Comparison of ENCODE assay signal across 39 cellular contexts in the genomic region with DNA sequence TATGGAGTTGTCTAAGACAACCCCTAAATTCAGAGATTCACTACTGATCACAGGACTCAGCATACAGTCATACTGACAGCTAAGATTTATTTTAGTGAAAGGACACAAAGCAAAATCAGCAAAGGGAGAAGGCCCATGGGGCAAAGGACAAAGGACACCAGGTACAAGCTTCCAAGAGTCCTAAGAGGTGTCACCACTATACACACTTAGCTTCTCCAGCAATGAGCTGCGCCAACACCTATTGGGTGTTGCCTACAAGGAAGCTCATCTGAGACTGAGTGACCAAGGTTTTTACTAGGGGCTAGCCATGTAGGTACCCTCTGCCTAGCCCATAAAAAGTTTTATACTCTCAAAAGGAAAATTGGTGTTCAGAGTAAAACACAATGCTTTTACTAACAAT. TPM values are rescaled to one million over a fixed set of nuclear protein-coding genes. Genes with fewer than 3 reads are reported as not detected.
"Had no signal": no experiment of that assay in that cellular context is flagged by ENCODE, and none has a peak within 500 bp of the region (broad histone marks: within the 10 kb centered on the region; RNA-seq: fewer than 3 reads in every experiment).

No MANE protein-coding gene starts in this region.

- H3K27ac ChIP-seq: KMS-11 had no signal

- H3K36me3 ChIP-seq: MG63 had no signal

- H3K27me3 ChIP-seq: MG63 had no signal

- DNase-seq: Karpas-422, Kasumi-1, KG1, MG63, MM.1S, MV-4-11, NCI-H1048, NCI-H1092, NCI-H1092 treated with DMSO at 0.1 percent for 48 hours, NCI-H1105, NCI-H1105 treated with DMSO at 0.1 percent for 48 hours, NCI-H1417, NCI-H1417 treated with DMSO at 0.1 percent for 48 hours, NCI-H1436, NCI-H1436 treated with DMSO at 0.1 percent for 48 hours, NCI-H146, NCI-H1694, NCI-H1694 treated with DMSO at 0.1 percent for 48 hours, NCI-H187, NCI-H187 treated with DMSO at 0.1 percent for 48 hours, NCI-H1930, NCI-H2029, NCI-H2029 treated with DMSO at 0.1 percent for 48 hours, NCI-H2081, NCI-H2081 treated with DMSO at 0.1 percent for 48 hours, NCI-H2107, NCI-H2171, NCI-H2171 treated with DMSO at 0.1 percent for 48 hours, NCI-H2227 treated with DMSO at 0.1 percent for 48 hours, NCI-H226, NCI-H345, NCI-H446, NCI-H446 treated with DMSO at 0.1 percent for 48 hours, NCI-H510A had no signal

- H3K9me3 ChIP-seq: MG63 had no signal

- H3K4me3 ChIP-seq: MG63 had no signal

RNA-seq across cellular contexts. Expression of gene PABPC1L2A, which starts 55.4 kb away (rescaled TPM):
- total RNA-seq: LHCN-M2, M059J, MCF 10A, NCI-H460 had no signal
